24 cellular contexts compared by ENCODE assay signal in the genomic region with DNA sequence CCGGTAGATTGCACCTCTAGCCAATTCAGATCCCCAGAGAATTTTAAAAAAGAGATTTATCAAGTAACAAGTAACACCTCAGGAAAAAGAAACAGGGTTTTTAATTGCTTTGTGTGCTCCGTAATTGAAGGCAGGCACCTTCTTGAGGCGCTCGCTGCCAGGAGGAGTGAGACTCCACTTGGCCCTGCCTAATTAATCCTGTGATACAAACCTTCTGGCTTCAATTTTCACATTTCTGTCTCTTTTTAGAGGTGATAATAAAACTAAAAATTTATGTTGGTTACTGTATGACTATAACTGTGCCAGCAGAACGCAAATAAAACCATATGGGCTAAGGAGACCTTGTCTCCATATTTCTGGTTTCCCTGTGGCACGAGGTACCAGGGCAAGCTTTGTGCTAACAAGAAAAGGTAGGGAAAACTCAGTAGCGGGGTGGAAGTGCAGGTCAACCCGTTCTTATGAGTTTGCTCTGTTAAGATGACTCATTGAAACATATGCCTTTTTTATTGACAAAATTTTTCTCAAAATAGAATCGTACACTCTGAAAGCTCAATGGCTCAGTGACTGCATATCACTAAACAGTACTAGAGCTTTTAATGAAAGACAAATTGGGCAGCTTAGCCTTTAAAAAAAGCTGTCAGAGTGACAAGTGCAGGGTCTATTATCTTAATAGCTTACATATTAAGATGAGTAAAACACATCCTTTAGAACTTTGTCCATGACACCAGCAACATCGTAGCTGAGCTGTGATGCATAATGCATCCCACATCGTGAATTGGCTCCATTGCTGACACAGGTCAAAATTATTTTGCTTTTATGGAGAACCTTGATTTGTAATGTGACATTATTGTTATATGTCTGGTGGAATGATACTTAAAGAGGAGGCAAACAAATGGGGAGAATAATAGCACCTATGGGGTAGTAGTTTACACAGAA.
A peak's percentile ranks its signal among the peaks of the same experiment; 100 is the strongest.
DNase-seq lines count a peak whose midpoint lies in the region; ATAC-seq, FAIRE-seq and TF ChIP-seq lines count a peak whose summit lies in the region.
"Had no signal": no experiment of that assay in that cellular context is flagged by ENCODE, and none has a peak within 500 bp of the region (broad histone marks: within the 10 kb centered on the region; RNA-seq: fewer than 3 reads in every experiment).

No MANE protein-coding gene starts in this region.

- no peak for TF ChIP-seq CTCF in A549 (IDR thresholded peaks at IDR 0.05)
- TF ChIP-seq CTCF in OCI-LY1 (IDR thresholded peaks at IDR 0.05; ENCODE audit: low read length) = no peak

- DNase-seq in A549 (ENCODE audit: low read depth in 1 of 2, low spot score in 1 of 2) (peak in 1 of 2 experiments; percentile 2), Karpas-422 (peak; percentile 20), glomerular visceral epithelial cell (ENCODE audit: extremely low spot score) (peak; percentile 20), NCI-H2196 (lab: John Stamatoyannopoulos, UW; ENCODE audit: unreplicated experiment) (no peak), small intestine (no peak), NCI-H1105 (lab: John Stamatoyannopoulos, UW) (no peak)
- DNase-seq: activated CD4-positive, alpha-beta T cell treated with anti-CD3 and anti-CD28 coated beads, Interleukin-2, amount 50 U/mL, for 1 hour; activated CD8-positive, alpha-beta memory T cell treated with anti-CD3 and anti-CD28 coated beads, Interleukin-2, amount 50 U/mL, for 48 hours; activated effector memory CD4-positive, alpha-beta T cell treated with Interleukin-2 at 50 U/mL for 16 hours; activated naive CD8-positive, alpha-beta T cell treated with anti-CD3 and anti-CD28 coated beads, Interleukin-2, amount 50 U/mL, for 24 hours; brain microvascular endothelial cell; foreskin keratinocyte; left cardiac atrium; NCI-H345; SIG-M5; stimulated activated CD4-positive, alpha-beta T cell treated with anti-CD3 and anti-CD28 coated beads, Interleukin-4, amount 100 ng/mL, for 4 hours; uterus had no signal

- H3K4me1 ChIP-seq in A549 = no peaks in the 10 kb centered on the region
- peaks cover 6% of the 10 kb centered on the region for H3K4me1 ChIP-seq in Karpas-422 (ENCODE audit: low read length)
- peaks cover 10% of the 10 kb centered on the region for H3K4me1 ChIP-seq in OCI-LY1 (ENCODE audit: insufficient read depth, low read length, severe bottlenecking)
- no peaks in the 10 kb centered on the region for H3K4me1 ChIP-seq in small intestine (ENCODE audit: control insufficient read depth in 2 of 2, insufficient read depth in 1 of 2, low read depth in 1 of 2, low read length in 1 of 2)
- H3K4me1 ChIP-seq: BLaER1, foreskin keratinocyte, uterus had no signal

- no peak for TF ChIP-seq POLR2A in A549 (IDR thresholded peaks at IDR 0.05; ENCODE audit: low read length)

- H3K27ac ChIP-seq in A549 = no peak overlapping the region
- no peak overlapping the region for H3K27ac ChIP-seq in Karpas-422 (ENCODE audit: low read length)
- H3K27ac ChIP-seq in OCI-LY1 (ENCODE audit: low read depth, low read length, poor library complexity, severe bottlenecking) = no peak overlapping the region
- H3K27ac ChIP-seq in small intestine (ENCODE audit: low read depth in 1 of 2, low read length in 1 of 2) = no peak overlapping the region
- H3K27ac ChIP-seq: BLaER1, brain microvascular endothelial cell, foreskin keratinocyte, uterus had no signal

- H3K27me3 ChIP-seq in Karpas-422 (ENCODE audit: low read length) (no peaks in the 10 kb centered on the region), OCI-LY1 (ENCODE audit: insufficient read depth, low read length) (no peaks in the 10 kb centered on the region), small intestine (ENCODE audit: control insufficient read depth in 2 of 2, insufficient read depth in 2 of 2, low read length in 2 of 2) (no peaks in the 10 kb centered on the region)
- H3K27me3 ChIP-seq: BLaER1, brain microvascular endothelial cell, foreskin keratinocyte, uterus had no signal

- CTCF ChIA-PET in A549 (lab: Yijun Ruan, JAX) = interaction anchor here (0.9 to 1.5 kb wide), 3 partner anchors 435 to 967 kb away, joined by 3 read pairs; no protein-coding TSS in a partner anchor

- H3K9me2 ChIP-seq in Karpas-422 (replicated peaks; ENCODE audit: insufficient read depth, low read length) (no peaks in the 10 kb centered on the region), OCI-LY1 (ENCODE audit: low read depth, low read length) (no peaks in the 10 kb centered on the region)

- POLR2A ChIA-PET in A549 (lab: Yijun Ruan, JAX) = no interaction called here

- WGBS in A549 (ENCODE audit: missing lambda C conversion rate) = 30% methylated on average over 11 of the region's 11 CpGs
- 74 to 80% (median 77%) methylated on average over 11 of the region's 11 CpGs for WGBS in small intestine, 3 donors

- TF ChIP-seq RAD21 in A549 (conservative IDR thresholded peaks at IDR 0.05 in 1 of 2, IDR thresholded peaks at IDR 0.05 in 1 of 2) = no peak

- FAIRE-seq in A549 (lab: Jason Lieb, UNC) (no peak), small intestine (lab: Jason Lieb, UNC) (no peak)
- FAIRE-seq: D721Med, endothelial cell of umbilical vein, K562 had no signal

- H3K9me3 ChIP-seq in A549 = no peaks in the 10 kb centered on the region
- H3K9me3 ChIP-seq in Karpas-422 (ENCODE audit: low read length) = no peaks in the 10 kb centered on the region
- peaks cover 9% of the 10 kb centered on the region; the same call in 1 of the 2 replicates for H3K9me3 ChIP-seq in OCI-LY1 (ENCODE audit: low read length)
- H3K9me3 ChIP-seq in small intestine (ENCODE audit: control insufficient read depth, low read depth) = no peaks in the 10 kb centered on the region
- H3K9me3 ChIP-seq: uterus had no signal

- no peaks in the 10 kb centered on the region for H4K20me1 ChIP-seq in Karpas-422 (ENCODE audit: insufficient read depth, low read depth, low read length)
- H4K20me1 ChIP-seq in OCI-LY1 (ENCODE audit: insufficient read depth, low read length) = no peaks in the 10 kb centered on the region
- H4K20me1 ChIP-seq: BLaER1 had no signal

- ATAC-seq in A549 = no peak
- ATAC-seq in HG02763 (IDR thresholded peaks at IDR 0.05; ENCODE audit: unreplicated experiment) = no peak
- ATAC-seq: activated naive CD8-positive, alpha-beta T cell treated with anti-CD3 and anti-CD28 coated beads, Interleukin-2, amount 50 U/mL, for 24 hours; foreskin keratinocyte; K562; left cardiac atrium; natural killer cell treated with Interleukin-12 subunit alpha and Interleukin-12 subunit beta and Interleukin-15 and Interleukin-18, amount 100 ng/mL, for 72 hours had no signal

- H3K79me2 ChIP-seq in Karpas-422 (ENCODE audit: low read length) (no peaks in the 10 kb centered on the region), OCI-LY1 (ENCODE audit: insufficient read depth, low read length) (no peaks in the 10 kb centered on the region)

- H3F3A ChIP-seq in OCI-LY1 (ENCODE audit: insufficient read depth, low read length) = no peaks in the 10 kb centered on the region

- 0 out of 3 replicates have a peak overlapping the region, but pooled peaks have one; percentile 9 for H3K4me2 ChIP-seq in A549
- H3K4me2 ChIP-seq in Karpas-422 (ENCODE audit: low read depth, low read length, poor library complexity, severe bottlenecking) = peak overlapping the region; percentile 37
- H3K4me2 ChIP-seq in OCI-LY1 (ENCODE audit: low read length) = no peak overlapping the region
- H3K4me2 ChIP-seq: BLaER1 had no signal

- H3K36me3 ChIP-seq in Karpas-422 (ENCODE audit: insufficient read depth, low read length) = no peaks in the 10 kb centered on the region; the same call in 1 of the 2 replicates
- no peaks in the 10 kb centered on the region for H3K36me3 ChIP-seq in OCI-LY1 (ENCODE audit: insufficient read depth, low read length)
- H3K36me3 ChIP-seq in small intestine (ENCODE audit: control insufficient read depth in 2 of 2, insufficient read depth in 2 of 2, low read length in 2 of 2) = no peaks in the 10 kb centered on the region
- H3K36me3 ChIP-seq: BLaER1, brain microvascular endothelial cell, uterus had no signal

- H2AFZ ChIP-seq in Karpas-422 (ENCODE audit: low read length) = peak overlapping the region; percentile 54
- peak overlapping the region; percentile 10 for H2AFZ ChIP-seq in OCI-LY1 (ENCODE audit: low read length)

- H3K9ac ChIP-seq in Karpas-422 (ENCODE audit: low read length) = no peak overlapping the region
- H3K9ac ChIP-seq in OCI-LY1 (ENCODE audit: low read length) = no peak overlapping the region
- H3K9ac ChIP-seq: BLaER1 had no signal

- TF ChIP-seq EP300 in A549 (IDR thresholded peaks at IDR 0.05) = no peak

- H3K4me3 ChIP-seq in A549 (no peak overlapping the region), Karpas-422 (ENCODE audit: low read length) (no peak overlapping the region), OCI-LY1 (ENCODE audit: low read depth, low read length, poor library complexity, severe bottlenecking) (no peak overlapping the region), small intestine (ENCODE audit: low read depth in 1 of 2, low read length in 2 of 2) (no peak overlapping the region)
- H3K4me3 ChIP-seq: BLaER1, K562, uterus had no signal

TF ChIP-seq in A549, 52 proteins besides CTCF, POLR2A, EP300 and RAD21 (continues in another document):
- no peak for TF ChIP-seq HOXA7 (CRISPR knock-in tag; IDR thresholded peaks at IDR 0.05)
- TF ChIP-seq RARB (CRISPR knock-in tag; IDR thresholded peaks at IDR 0.05) = no peak
- TF ChIP-seq ELK1 (IDR thresholded peaks at IDR 0.05; ENCODE audit: low read depth, low read length) = no peak
- no peak for TF ChIP-seq RNF2 (IDR thresholded peaks at IDR 0.05; ENCODE audit: borderline replicate concordance, low read depth)
- TF ChIP-seq, protein P1, sequence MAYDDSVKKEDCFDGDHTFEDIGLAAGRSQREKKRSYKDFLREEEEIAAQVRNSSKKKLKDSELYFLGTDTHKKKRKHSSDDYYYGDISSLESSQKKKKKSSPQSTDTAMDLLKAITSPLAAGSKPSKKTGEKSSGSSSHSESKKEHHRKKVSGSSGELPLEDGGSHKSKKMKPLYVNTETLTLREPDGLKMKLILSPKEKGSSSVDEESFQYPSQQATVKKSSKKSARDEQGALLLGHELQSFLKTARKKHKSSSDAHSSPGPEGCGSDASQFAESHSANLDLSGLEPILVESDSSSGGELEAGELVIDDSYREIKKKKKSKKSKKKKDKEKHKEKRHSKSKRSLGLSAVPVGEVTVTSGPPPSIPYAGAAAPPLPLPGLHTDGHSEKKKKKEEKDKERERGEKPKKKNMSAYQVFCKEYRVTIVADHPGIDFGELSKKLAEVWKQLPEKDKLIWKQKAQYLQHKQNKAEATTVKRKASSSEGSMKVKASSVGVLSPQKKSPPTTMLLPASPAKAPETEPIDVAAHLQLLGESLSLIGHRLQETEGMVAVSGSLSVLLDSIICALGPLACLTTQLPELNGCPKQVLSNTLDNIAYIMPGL (CRISPR knock-in tag; IDR thresholded peaks at IDR 0.05; ENCODE audit: borderline replicate concordance) = no peak
- no peak for TF ChIP-seq EHF (CRISPR knock-in tag; IDR thresholded peaks at IDR 0.05)

Comparison
In these comparisons a context has a peak if more than half of its experiments do, and no peak if none do; other contexts are left out.
1. DNase-seq: peak in Karpas-422 (single experiment) and glomerular visceral epithelial cell (single experiment); none in NCI-H2196 (single experiment), small intestine (single experiment) and NCI-H1105 (single experiment).